ENCODE assay signal across 18 cellular contexts in genomic region chr5:129966071-129966470, GRCh38.
A peak's percentile ranks its signal among the peaks of the same experiment; 100 is the strongest.
DNase-seq lines count a peak whose midpoint lies in the region; ATAC-seq and TF ChIP-seq lines count a peak whose summit lies in the region.
"Had no signal": no experiment of that assay in that cellular context is flagged by ENCODE, and none has a peak within 500 bp of the region (broad histone marks: within the 10 kb centered on the region; RNA-seq: fewer than 3 reads in every experiment).

No MANE protein-coding gene starts in this region.

- peak overlapping the region; percentile 60 for H3K27ac ChIP-seq in cardiac muscle cell
- H3K27ac ChIP-seq: 22Rv1, A549, C4-2B had no signal

- H3K36me3 Mint-ChIP-seq in osteocyte (ENCODE audit: unreplicated experiment) = no peaks in the 10 kb centered on the region
- H3K36me3 Mint-ChIP-seq: CD4-positive, CD25-positive, alpha-beta regulatory T cell; CD8-positive, alpha-beta T cell had no signal

- H3K4me3 ChIP-seq in cardiac muscle cell = no peak overlapping the region
- H3K4me3 ChIP-seq in choroid plexus epithelial cell (ENCODE audit: low read depth, low read length) = no peak overlapping the region
- no peak overlapping the region for H3K4me3 ChIP-seq in H7 (ENCODE audit: insufficient read depth, low read depth, low read length)
- H3K4me3 ChIP-seq: A549 had no signal

- peak in 1 of 2 donors; percentile 14 for DNase-seq in cardiac muscle cell (ENCODE audit: low read depth in 1 of 2, low spot score in 1 of 2)
- no peak for DNase-seq in Right ventricle myocardium superior
- peak; percentile 54 for DNase-seq in choroid plexus epithelial cell (ENCODE audit: low read depth)
- DNase-seq in osteocyte (ENCODE audit: extremely low spot score, unreplicated experiment) = no peak
- no peak for DNase-seq in 8988T
- DNase-seq in H7 = no peak
- DNase-seq: ACHN; AML-193; Caco-2; CD4-positive, CD25-positive, alpha-beta regulatory T cell; CD8-positive, alpha-beta T cell; DMS153; DND-41; GOT3; HCEC 1CT had no signal

- H3K27me3 Mint-ChIP-seq in osteocyte (ENCODE audit: unreplicated experiment) = no peaks in the 10 kb centered on the region
- H3K27me3 Mint-ChIP-seq: CD4-positive, CD25-positive, alpha-beta regulatory T cell had no signal

- peak overlapping the region; percentile 11 for H3K27ac Mint-ChIP-seq in osteocyte (ENCODE audit: unreplicated experiment)
- H3K27ac Mint-ChIP-seq: CD4-positive, CD25-positive, alpha-beta regulatory T cell; CD8-positive, alpha-beta T cell had no signal

- no peaks in the 10 kb centered on the region for H3K27me3 ChIP-seq in cardiac muscle cell
- H3K27me3 ChIP-seq in H7 (ENCODE audit: control insufficient read depth, insufficient read depth, low read length) = no peaks in the 10 kb centered on the region

- H3K36me3 ChIP-seq in cardiac muscle cell = no peaks in the 10 kb centered on the region
- no peaks in the 10 kb centered on the region for H3K36me3 ChIP-seq in H7 (replicated peaks; ENCODE audit: control insufficient read depth, insufficient read depth, low read length)

- H3K9me3 ChIP-seq in cardiac muscle cell (ENCODE audit: low read depth) = no peaks in the 10 kb centered on the region
- H3K9me3 ChIP-seq: A549, Caco-2 had no signal

- TF ChIP-seq CTCF in cardiac muscle cell (IDR thresholded peaks at IDR 0.05; ENCODE audit: low read depth, low read length) (no peak), choroid plexus epithelial cell (conservative IDR thresholded peaks at IDR 0.05; ENCODE audit: low read depth, low read length) (no peak), osteocyte (IDR thresholded peaks at IDR 0.05) (no peak)

- H3K4me1 ChIP-seq in cardiac muscle cell (ENCODE audit: low read depth) = peaks cover 39% of the 10 kb centered on the region
- H3K4me1 ChIP-seq: A549, Caco-2 had no signal

- intact Hi-C loops in Right ventricle myocardium superior (cut with DNase I) = no loop called here

- no peaks in the 10 kb centered on the region for H3K9me3 Mint-ChIP-seq in osteocyte (ENCODE audit: unreplicated experiment)
- H3K9me3 Mint-ChIP-seq: CD8-positive, alpha-beta T cell had no signal

- peaks cover 68% of the 10 kb centered on the region for H3K4me1 Mint-ChIP-seq in osteocyte (ENCODE audit: unreplicated experiment)
- H3K4me1 Mint-ChIP-seq: CD4-positive, CD25-positive, alpha-beta regulatory T cell had no signal

- H3K4me3 Mint-ChIP-seq in osteocyte (ENCODE audit: unreplicated experiment) = no peak overlapping the region
- H3K4me3 Mint-ChIP-seq: CD4-positive, CD25-positive, alpha-beta regulatory T cell; CD8-positive, alpha-beta T cell had no signal

- ATAC-seq in Right ventricle myocardium superior (ENCODE audit: poor library complexity) = no peak
- ATAC-seq: A549; CD8-positive, alpha-beta T cell had no signal
